10 cellular contexts compared by ENCODE assay signal in the genomic region with DNA sequence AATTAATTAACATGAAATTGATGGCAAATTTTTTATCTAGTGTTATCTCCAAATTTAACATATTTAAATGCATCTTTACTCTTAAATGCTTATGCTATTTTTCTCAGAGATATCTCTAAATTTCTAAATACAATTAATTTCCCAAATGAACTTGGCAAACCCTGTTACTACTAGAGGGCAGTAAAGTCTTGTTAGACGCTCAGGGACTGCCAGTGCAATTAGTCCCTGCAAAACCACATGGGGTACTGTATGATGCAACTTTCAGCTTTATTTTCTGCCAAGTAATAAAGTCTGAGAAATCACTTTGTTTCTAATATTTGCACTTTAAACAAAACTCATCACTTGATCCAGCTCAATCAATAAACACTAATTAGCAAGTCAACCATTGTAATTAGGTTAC.
DNase-seq lines count a peak whose midpoint lies in the region; ATAC-seq and TF ChIP-seq lines count a peak whose summit lies in the region.
"Had no signal": no experiment of that assay in that cellular context is flagged by ENCODE, and none has a peak within 500 bp of the region (broad histone marks: within the 10 kb centered on the region; RNA-seq: fewer than 3 reads in every experiment).

No MANE protein-coding gene starts in this region.

- TF ChIP-seq POLR2A in NB4 (IDR thresholded peaks at IDR 0.05; ENCODE audit: extremely low read depth, insufficient read length): no peak
- TF ChIP-seq POLR2A in erythroblast (IDR thresholded peaks at IDR 0.05; ENCODE audit: low read length): no peak

- no peak overlapping the region for H3K4me3 ChIP-seq in NB4 (ENCODE audit: low read depth, low read length)
- H3K4me3 ChIP-seq: body of pancreas had no signal

- TF ChIP-seq CTCF in NB4 (IDR thresholded peaks at IDR 0.05; ENCODE audit: low read depth, low read length): no peak

- no peak for ATAC-seq in GM19452 (IDR thresholded peaks at IDR 0.05; ENCODE audit: unreplicated experiment)
- ATAC-seq: body of pancreas had no signal

- DNase-seq in COR-L47 (lab: John Stamatoyannopoulos, UW): peak; percentile 82
- peak; percentile 20 for DNase-seq in NB4 (ENCODE audit: low read depth)
- peak; percentile 70 for DNase-seq in OCI-M1 (lab: John Stamatoyannopoulos, UW)
- peak; percentile 15 for DNase-seq in iPS DF 19.7 (ENCODE audit: low read depth, low spot score)
- DNase-seq in erythroblast (lab: John Stamatoyannopoulos, UW): no peak
- no peak for DNase-seq in stimulated activated CD8-positive, alpha-beta memory T cell treated with anti-CD3 and anti-CD28 coated beads, Interleukin-4, amount 100 ng/mL, for 48 hours
- DNase-seq in NCI-H187 (lab: John Stamatoyannopoulos, UW): no peak
- DNase-seq: body of pancreas, Right ventricle myocardium superior had no signal

Comparison
In these comparisons a context has a peak if more than half of its experiments do, and no peak if none do; other contexts are left out.
1. DNase-seq: peak in COR-L47 (single experiment), NB4 (single experiment), OCI-M1 (single experiment) and iPS DF 19.7 (single experiment); none in erythroblast (0 of 2), stimulated activated CD8-positive, alpha-beta memory T cell treated with anti-CD3 and anti-CD28 coated beads, Interleukin-4, amount 100 ng/mL, for 48 hours (single experiment) and NCI-H187 (0 of 2).